Comparison of ENCODE assay signal across 9 cellular contexts in genomic region chr15:67133738-67134576, GRCh38.
A peak's percentile ranks its signal among the peaks of the same experiment; 100 is the strongest.
DNase-seq lines count a peak whose midpoint lies in the region; ATAC-seq and TF ChIP-seq lines count a peak whose summit lies in the region.
"Had no signal": no experiment of that assay in that cellular context is flagged by ENCODE, and none has a peak within 500 bp of the region (broad histone marks: within the 10 kb centered on the region; RNA-seq: fewer than 3 reads in every experiment).

No MANE protein-coding gene starts in this region.

- no peak for TF ChIP-seq CTCF in GM12865 (IDR thresholded peaks at IDR 0.05; ENCODE audit: insufficient read depth, low read depth, low read length, missing control alignments)
- no peak for TF ChIP-seq CTCF in breast epithelium (IDR thresholded peaks at IDR 0.05)

- H3K4me3 ChIP-seq in GM12865 (ENCODE audit: low read depth, low read length) (peak overlapping the region; percentile 46), breast epithelium (peak overlapping the region in 1 of 3 donors; percentile 15)

- peak overlapping the region; percentile 82 to 92 for H3K27ac ChIP-seq in breast epithelium
- H3K27ac ChIP-seq: HL-60 had no signal

- H3K4me1 Mint-ChIP-seq in memory B cell, result peaks cover 60% of the 10 kb centered on the region

- no peak for TF ChIP-seq POLR2A in breast epithelium (IDR thresholded peaks at IDR 0.05)

- ATAC-seq in HG02852 (IDR thresholded peaks at IDR 0.05; ENCODE audit: unreplicated experiment) (peak; percentile 71), memory B cell (ENCODE audit: low read depth) (peak; percentile 94)

- H3K27ac Mint-ChIP-seq in memory B cell, result peak overlapping the region; percentile 94

- H3K4me3 Mint-ChIP-seq in memory B cell, result peak overlapping the region; percentile 72

- no peaks in the 10 kb centered on the region for H3K27me3 ChIP-seq in breast epithelium

- H3K27me3 Mint-ChIP-seq in memory B cell, result no peaks in the 10 kb centered on the region

- no peaks in the 10 kb centered on the region for H3K9me3 ChIP-seq in breast epithelium

- H3K4me1 ChIP-seq in breast epithelium, result peaks cover 0 to 14% of the 10 kb centered on the region in 2 donors

- intact Hi-C loops in breast epithelium (cut with DNase I; ENCODE audit: low total_unique reads), result no loop called here

- no peaks in the 10 kb centered on the region for H3K36me3 Mint-ChIP-seq in memory B cell

- DNase-seq in GM12865 (ENCODE audit: low read depth), result peak; percentile 88
- DNase-seq in T-helper 22 cell (ENCODE audit: low read depth), result peak; percentile 69
- DNase-seq in breast epithelium (ENCODE audit: low spot score in 2 of 2), result no peak
- DNase-seq in memory B cell (ENCODE audit: low spot score in 2 of 2), result peak; percentile 25 to 42
- DNase-seq in stimulated activated CD8-positive, alpha-beta memory T cell treated with anti-CD3 and anti-CD28 coated beads, Interleukin-4, amount 100 ng/mL, for 4 hours (ENCODE audit: low read depth in 2 of 2, low spot score in 1 of 2), result peak; percentile 25 to 44
- DNase-seq in hypothalamus (lab: John Stamatoyannopoulos, UW), result no peak
- DNase-seq in NCI-H2081 (lab: John Stamatoyannopoulos, UW), result no peak

- H3K9me3 Mint-ChIP-seq in memory B cell, result no peaks in the 10 kb centered on the region

- H3K36me3 ChIP-seq in breast epithelium, result no peaks in the 10 kb centered on the region

Comparison
In these comparisons a context has a peak if more than half of its experiments do, and no peak if none do; other contexts are left out.
1. DNase-seq: peak in GM12865 (single experiment), T-helper 22 cell (single experiment), memory B cell (2 of 2) and stimulated activated CD8-positive, alpha-beta memory T cell treated with anti-CD3 and anti-CD28 coated beads, Interleukin-4, amount 100 ng/mL, for 4 hours (2 of 2); none in breast epithelium (0 of 2), hypothalamus (0 of 51) and NCI-H2081 (0 of 2).